In genomic region chrX:32472364-32472763, GRCh38 we compare ENCODE assay signal across 28 cellular contexts.
"Had no signal": no experiment of that assay in that cellular context is flagged by ENCODE, and none has a peak within 500 bp of the region (broad histone marks: within the 10 kb centered on the region; RNA-seq: fewer than 3 reads in every experiment).

No MANE protein-coding gene starts in this region.

- H3K4me3 Mint-ChIP-seq: dendritic cell treated with granulocyte-macrophage colony-stimulating factor and Interleukin-4, amounts not matched to agents 40 ng/mL and 50 ng/mL, for 4 days; effector memory CD8-positive, alpha-beta T cell; endodermal cell had no signal

- H3K27ac ChIP-seq: colonic mucosa, coronary artery, dorsolateral prefrontal cortex, epithelial cell of prostate, esophagus muscularis mucosa, esophagus squamous epithelium, foreskin keratinocyte, gastrocnemius medialis, gastroesophageal sphincter, heart left ventricle, heart right ventricle had no signal

- H3K9me3 Mint-ChIP-seq: dendritic cell treated with granulocyte-macrophage colony-stimulating factor and Interleukin-4, amounts not matched to agents 40 ng/mL and 50 ng/mL, for 4 days; effector memory CD8-positive, alpha-beta T cell; endodermal cell had no signal

- H3K27ac Mint-ChIP-seq: dendritic cell treated with granulocyte-macrophage colony-stimulating factor and Interleukin-4, amounts not matched to agents 40 ng/mL and 50 ng/mL, for 4 days; effector memory CD8-positive, alpha-beta T cell; endodermal cell had no signal

- H3K27me3 ChIP-seq: colonic mucosa, esophagus muscularis mucosa, esophagus squamous epithelium, foreskin keratinocyte, gastrocnemius medialis, gastroesophageal sphincter, heart left ventricle, heart right ventricle had no signal

- DNase-seq: colonic mucosa; cortex of kidney; dermis blood vessel endothelial cell; dorsolateral prefrontal cortex; effector CD4-positive, alpha-beta T cell; effector CD8-positive, alpha-beta T cell; effector memory CD4-positive, alpha-beta T cell; effector memory CD8-positive, alpha-beta T cell; endodermal cell; erythroblast; esophagus squamous epithelium; foreskin fibroblast; foreskin keratinocyte; foreskin melanocyte; gastrocnemius medialis; glutamatergic neuron; head of caudate nucleus; heart left ventricle; heart right ventricle had no signal

- H3K9me3 ChIP-seq: colonic mucosa, esophagus muscularis mucosa, esophagus squamous epithelium, gastrocnemius medialis, gastroesophageal sphincter, heart left ventricle, heart right ventricle had no signal

- H3K4me1 Mint-ChIP-seq: endodermal cell had no signal

- H3K4me3 ChIP-seq: colonic mucosa, coronary artery, dorsolateral prefrontal cortex, esophagus muscularis mucosa, esophagus squamous epithelium, gastrocnemius medialis, gastroesophageal sphincter, heart left ventricle, heart right ventricle had no signal

- H3K36me3 ChIP-seq: colonic mucosa, esophagus muscularis mucosa, esophagus squamous epithelium, gastrocnemius medialis, gastroesophageal sphincter had no signal

- H3K27me3 Mint-ChIP-seq: dendritic cell treated with granulocyte-macrophage colony-stimulating factor and Interleukin-4, amounts not matched to agents 40 ng/mL and 50 ng/mL, for 4 days; effector memory CD8-positive, alpha-beta T cell had no signal

- H3K4me1 ChIP-seq: colonic mucosa, esophagus muscularis mucosa, esophagus squamous epithelium, foreskin keratinocyte, gastrocnemius medialis, gastroesophageal sphincter, heart left ventricle, heart right ventricle had no signal

- FAIRE-seq: endometrium, endothelial cell of umbilical vein, frontal cortex had no signal

- ATAC-seq: effector memory CD8-positive, alpha-beta T cell; esophagus mucosa; foreskin keratinocyte; gastrocnemius medialis; gastroesophageal sphincter; heart left ventricle; heart right ventricle had no signal
